ENCODE assay signal across 8 cellular contexts in the genomic region with DNA sequence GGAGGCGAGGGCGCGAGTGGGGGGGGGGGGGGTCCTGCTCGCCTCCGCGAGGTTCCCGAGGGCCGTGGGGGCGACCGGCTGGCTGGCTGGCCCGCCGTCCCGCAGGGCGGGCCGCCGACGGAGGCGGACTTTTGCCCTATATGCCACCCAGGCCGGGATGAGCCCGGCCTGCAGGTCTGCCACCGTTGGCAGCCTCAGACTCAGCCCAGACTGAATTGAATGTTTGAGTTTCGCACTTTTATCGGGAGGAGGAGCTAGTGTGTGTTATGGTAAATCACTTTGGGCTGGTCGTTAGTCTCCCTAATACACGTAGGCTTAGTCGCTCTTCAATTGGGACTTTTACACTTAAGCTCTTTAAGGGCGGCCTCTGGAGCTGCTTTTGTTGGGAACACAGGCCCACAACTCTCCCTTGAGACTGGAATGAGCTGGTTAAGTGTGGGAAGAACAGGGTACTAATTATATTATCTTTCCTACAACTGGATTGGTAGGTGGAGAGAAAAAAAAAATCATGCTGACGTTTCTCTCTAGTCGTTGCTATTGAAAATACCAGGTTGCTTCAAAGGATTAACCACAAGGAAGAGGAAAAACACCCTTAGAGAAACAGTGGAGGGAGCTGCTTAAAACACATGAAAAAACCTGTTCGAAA. TPM values are rescaled to one million over a fixed set of nuclear protein-coding genes. Genes with fewer than 3 reads are reported as not detected.
DNase-seq lines count a peak whose midpoint lies in the region; ATAC-seq lines count a peak whose summit lies in the region.

No MANE protein-coding gene starts in this region.

- DNase-seq in activated gamma-delta T cell treated with anti-CD3 and anti-CD28 coated beads, Interleukin-2, amount 50 U/mL, for 16 hours (ENCODE audit: low read depth): peak; percentile 45
- DNase-seq in activated gamma-delta T cell treated with Interleukin-2 at 50 U/mL for 16 hours (no peak), NCI-H1092 treated with DMSO at 0.1 percent for 48 hours (lab: John Stamatoyannopoulos, UW) (peak; percentile 84), SK-MEL-5 (ENCODE audit: low read depth, low spot score) (peak; percentile 74), cerebellar cortex (ENCODE audit: low spot score) (peak; percentile 90), left colon (no peak)

- H3K27ac ChIP-seq in subcutaneous abdominal adipose tissue (ENCODE audit: low read depth, low read length): peak overlapping the region; percentile 99

- no peaks in the 10 kb centered on the region for H3K9me3 ChIP-seq in subcutaneous abdominal adipose tissue (ENCODE audit: control insufficient read depth in 5 of 5, low read length in 5 of 5)

- intact Hi-C loops in left colon (cut with DNase I, micrococcal nuclease): loop anchor here in 1 of 2 donors (5.0 kb wide), 1 partner anchor 106 kb away; no protein-coding TSS in a partner anchor

- H3K4me3 ChIP-seq in subcutaneous abdominal adipose tissue (ENCODE audit: low read depth in 1 of 5, low read length in 5 of 5): peak overlapping the region; percentile 28 to 80 (median 63)

- no peaks in the 10 kb centered on the region for H3K27me3 ChIP-seq in subcutaneous abdominal adipose tissue (ENCODE audit: control insufficient read depth in 5 of 5, insufficient read depth in 4 of 5, low read length in 5 of 5)

- peaks cover 29 to 68% (median 60%) of the 10 kb centered on the region in 5 donors for H3K4me1 ChIP-seq in subcutaneous abdominal adipose tissue (ENCODE audit: control insufficient read depth in 5 of 5, insufficient read depth in 5 of 5, low read length in 5 of 5)

- ATAC-seq in HG02678 (IDR thresholded peaks at IDR 0.05; ENCODE audit: unreplicated experiment): peak; percentile 25
- ATAC-seq in left colon: peak; percentile 42

- H3K36me3 ChIP-seq in subcutaneous abdominal adipose tissue (ENCODE audit: control insufficient read depth in 5 of 5, insufficient read depth in 5 of 5, low read length in 5 of 5): peaks cover 2 to 15% (median 13%) of the 10 kb centered on the region in 5 donors

- in situ Hi-C loops in SK-MEL-5 (cut with HindIII; ENCODE audit: low pct_unique_long_range_greater_than_20kb, low sequenced_read_pairs): no loop called here

- peak overlapping the region; percentile 21 to 82 (median 49) for H3K9ac ChIP-seq in subcutaneous abdominal adipose tissue (ENCODE audit: low read length in 5 of 5)

RNA-seq across cellular contexts. Expression of a gene that starts 1.3 kb away (rescaled TPM):
- 46.1 and 47.5 TPM in 2 replicates for total RNA-seq in SK-MEL-5 (2014; rRNA removed; shearing (Covaris generic))
- 46.5 and 70.0 TPM in 2 replicates for polyA plus RNA-seq in SK-MEL-5 (2015; cell fraction: cytosol; rRNA removed)
- polyA plus RNA-seq in SK-MEL-5 (2015; cell fraction: nucleus; rRNA removed): 63.0 and 96.7 TPM in 2 replicates
- 100 to 1,000 TPM; 176 TPM for total RNA-seq in left colon

Comparison
In these comparisons a context has a peak if more than half of its experiments do, and no peak if none do; other contexts are left out.
1. DNase-seq: peak in activated gamma-delta T cell treated with anti-CD3 and anti-CD28 coated beads, Interleukin-2, amount 50 U/mL, for 16 hours (single experiment), NCI-H1092 treated with DMSO at 0.1 percent for 48 hours (single experiment), SK-MEL-5 (single experiment) and cerebellar cortex (single experiment); none in activated gamma-delta T cell treated with Interleukin-2 at 50 U/mL for 16 hours (single experiment) and left colon (0 of 2).